29 cellular contexts compared by ENCODE assay signal in the genomic region with DNA sequence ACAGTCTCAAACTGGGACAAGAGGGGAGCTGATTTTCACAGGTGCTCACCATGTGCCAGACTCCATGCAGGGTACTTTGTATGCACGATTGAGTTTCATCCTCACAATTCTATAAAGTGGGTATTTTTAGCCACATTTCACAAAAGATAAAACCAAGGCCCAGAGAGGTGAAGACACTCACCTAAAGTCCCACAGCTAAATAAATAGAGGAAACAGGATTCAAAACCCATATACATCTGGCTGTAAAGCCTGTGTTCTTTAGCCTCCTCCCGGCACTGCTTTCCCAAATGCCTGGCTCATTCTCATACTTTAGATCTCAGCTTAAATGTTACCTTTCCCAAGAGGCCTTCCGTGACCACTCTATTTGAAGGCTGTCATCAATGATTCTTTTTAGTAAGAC. TPM values are rescaled to one million over a fixed set of nuclear protein-coding genes. Genes with fewer than 3 reads are reported as not detected.
"Had no signal": no experiment of that assay in that cellular context is flagged by ENCODE, and none has a peak within 500 bp of the region (broad histone marks: within the 10 kb centered on the region; RNA-seq: fewer than 3 reads in every experiment).

No MANE protein-coding gene starts in this region.

- FAIRE-seq: astrocyte had no signal

- H3K4me3 Mint-ChIP-seq: activated CD4-positive, alpha-beta memory T cell treated with anti-CD3 and anti-CD28 coated beads, Interleukin-2, amount 10 ng/mL, durations not matched to agents 7 days and 5 days; activated CD4-positive, alpha-beta T cell treated with anti-CD3 and anti-CD28 coated beads, Interleukin-2, amount 10 ng/mL, durations not matched to agents 7 days and 5 days; activated naive CD4-positive, alpha-beta T cell treated with anti-CD3 and anti-CD28 coated beads for 36 hours; activated naive CD8-positive, alpha-beta T cell; activated T-helper 17 cell treated with anti-CD3 and anti-CD28 coated beads, Interleukin-2, amount 50 U/mL, for 72 hours; T-helper 2 cell treated with Interferon-gamma antibody and Interleukin-4, amounts not matched to agents 5 μg/mL and 100 μg/mL, for 36 hours had no signal

- H3K36me3 ChIP-seq: brain microvascular endothelial cell, cardiac muscle cell, Peyer's patch, SJSA1 had no signal

- H3K4me3 ChIP-seq: cardiac muscle cell, Peyer's patch, SJSA1 had no signal

- ATAC-seq: activated T-helper 17 cell treated with anti-CD3 and anti-CD28 coated beads, Interleukin-2, amount 50 U/mL, for 72 hours; SK-N-SH treated with all-trans-retinoic acid at 6 μM for 48 hours had no signal

- H3K9me3 Mint-ChIP-seq: activated CD4-positive, alpha-beta memory T cell treated with anti-CD3 and anti-CD28 coated beads, Interleukin-2, amount 10 ng/mL, durations not matched to agents 7 days and 5 days; activated CD4-positive, alpha-beta T cell treated with anti-CD3 and anti-CD28 coated beads, Interleukin-2, amount 10 ng/mL, durations not matched to agents 7 days and 5 days; activated naive CD4-positive, alpha-beta T cell treated with anti-CD3 and anti-CD28 coated beads for 36 hours; activated T-helper 17 cell treated with anti-CD3 and anti-CD28 coated beads, Interleukin-2, amount 50 U/mL, for 72 hours; T-helper 2 cell treated with Interferon-gamma antibody and Interleukin-4, amounts not matched to agents 5 μg/mL and 100 μg/mL, for 36 hours had no signal

- H3K27ac ChIP-seq: brain microvascular endothelial cell, cardiac muscle cell, SJSA1 had no signal

- H3K27ac Mint-ChIP-seq: activated CD4-positive, alpha-beta memory T cell treated with anti-CD3 and anti-CD28 coated beads, Interleukin-2, amount 10 ng/mL, durations not matched to agents 7 days and 5 days; activated CD4-positive, alpha-beta T cell treated with anti-CD3 and anti-CD28 coated beads, Interleukin-2, amount 10 ng/mL, durations not matched to agents 7 days and 5 days; activated naive CD4-positive, alpha-beta T cell treated with anti-CD3 and anti-CD28 coated beads for 36 hours; activated naive CD8-positive, alpha-beta T cell; activated T-helper 17 cell treated with anti-CD3 and anti-CD28 coated beads, Interleukin-2, amount 50 U/mL, for 72 hours; T-helper 2 cell treated with Interferon-gamma antibody and Interleukin-4, amounts not matched to agents 5 μg/mL and 100 μg/mL, for 36 hours had no signal

- H3K9me3 ChIP-seq: Peyer's patch, SJSA1 had no signal

- H3K27me3 Mint-ChIP-seq: activated CD4-positive, alpha-beta memory T cell treated with anti-CD3 and anti-CD28 coated beads, Interleukin-2, amount 10 ng/mL, durations not matched to agents 7 days and 5 days; activated CD4-positive, alpha-beta T cell treated with anti-CD3 and anti-CD28 coated beads, Interleukin-2, amount 10 ng/mL, durations not matched to agents 7 days and 5 days; activated naive CD8-positive, alpha-beta T cell; activated T-helper 17 cell treated with anti-CD3 and anti-CD28 coated beads, Interleukin-2, amount 50 U/mL, for 72 hours had no signal

- DNase-seq: activated CD4-positive, alpha-beta memory T cell treated with anti-CD3 and anti-CD28 coated beads, Interleukin-2, amount 10 ng/mL, durations not matched to agents 7 days and 5 days; activated CD4-positive, alpha-beta T cell treated with anti-CD3 and anti-CD28 coated beads, Interleukin-2, amount 10 ng/mL, durations not matched to agents 7 days and 5 days; activated CD4-positive, CD25-positive, alpha-beta regulatory T cell; activated gamma-delta T cell; activated naive CD4-positive, alpha-beta T cell treated with anti-CD3 and anti-CD28 coated beads for 36 hours; activated T-cell treated with anti-CD3 and anti-CD28 coated beads for 4 hours; activated T-cell treated with anti-CD3 and anti-CD28 coated beads, Interleukin-2, amount 50 U/mL, for 48 hours; amygdala; brain microvascular endothelial cell; Kasumi-1; NCI-H1105 treated with DMSO at 0.1 percent for 48 hours; NCI-H1436 treated with DMSO at 0.1 percent for 48 hours; NCI-H187; NCI-H2081; NCI-H510A treated with DMSO at 0.1 percent for 48 hours; NK-92 treated with Interleukin-12 subunit alpha and Interleukin-12 subunit beta, amount 100 ng/mL, for 24 hours; OCI-M1; Right ventricle myocardium superior; SW 1271 had no signal

- H3K36me3 Mint-ChIP-seq: activated naive CD8-positive, alpha-beta T cell had no signal

- H3K27me3 ChIP-seq: brain microvascular endothelial cell, cardiac muscle cell, Peyer's patch, SJSA1 had no signal

RNA-seq across cellular contexts. Expression of a gene that starts 13.2 kb away (rescaled TPM):
- total RNA-seq: Right ventricle myocardium superior had no signal

RNA-seq across cellular contexts. Expression of a gene that starts 27.3 kb away (rescaled TPM):
- total RNA-seq: activated CD4-positive, alpha-beta memory T cell treated with anti-CD3 and anti-CD28 coated beads, Interleukin-2, amount 10 ng/mL, durations not matched to agents 7 days and 5 days; activated CD4-positive, alpha-beta T cell treated with anti-CD3 and anti-CD28 coated beads, Interleukin-2, amount 10 ng/mL, durations not matched to agents 7 days and 5 days; activated CD8-positive, alpha-beta memory T cell treated with anti-CD3 and anti-CD28 coated beads for 36 hours; activated naive CD4-positive, alpha-beta T cell treated with anti-CD3 and anti-CD28 coated beads for 36 hours; activated T-helper 17 cell treated with anti-CD3 and anti-CD28 coated beads, Interleukin-2, amount 50 U/mL, for 72 hours; astrocyte; cardiac muscle cell; SJSA1; T-helper 1 cell treated with Interleukin-12 subunit alpha and Interleukin-12 subunit beta and Interleukin-4 antibody, amounts not matched to agents 30 ng/mL and 1 ng/mL, for 36 hours had no signal
- polyA plus RNA-seq: cardiac muscle cell had no signal
